18 cellular contexts compared by ENCODE assay signal in the genomic region with DNA sequence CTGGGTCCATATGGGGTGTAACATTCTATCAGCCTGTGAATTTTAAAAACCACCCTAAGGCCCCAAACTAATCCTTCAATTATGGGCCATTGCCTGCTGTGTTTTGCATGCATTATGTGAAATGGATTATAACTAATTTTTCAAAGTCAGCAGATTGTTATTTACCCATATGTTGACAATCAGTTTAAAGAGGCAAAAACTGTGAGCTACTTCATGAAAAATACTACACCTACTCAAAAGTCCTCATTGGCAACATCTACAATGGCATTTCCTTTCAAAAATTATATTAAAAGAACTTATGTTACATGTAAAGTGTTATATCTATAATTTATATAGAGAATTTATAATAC. TPM values are rescaled to one million over a fixed set of nuclear protein-coding genes. Genes with fewer than 3 reads are reported as not detected.
DNase-seq lines count a peak whose midpoint lies in the region; ATAC-seq and TF ChIP-seq lines count a peak whose summit lies in the region.
"Had no signal": no experiment of that assay in that cellular context is flagged by ENCODE, and none has a peak within 500 bp of the region (broad histone marks: within the 10 kb centered on the region; RNA-seq: fewer than 3 reads in every experiment).

No MANE protein-coding gene starts in this region.

- H3K79me2 ChIP-seq in DOHH2 (ENCODE audit: control insufficient read depth, low read length), result no peaks in the 10 kb centered on the region

- H3K27me3 Mint-ChIP-seq in activated CD4-positive, alpha-beta T cell treated with anti-CD3 and anti-CD28 coated beads, Interleukin-2, amount 10 ng/mL, durations not matched to agents 24 days and 14 days, result no peaks in the 10 kb centered on the region
- H3K27me3 Mint-ChIP-seq in activated CD8-positive, alpha-beta T cell treated with anti-CD3 and anti-CD28 coated beads, Interleukin-2, amount 10 ng/mL, durations not matched to agents 7 days and 5 days (ENCODE audit: low read depth), result no peaks in the 10 kb centered on the region
- no peaks in the 10 kb centered on the region for H3K27me3 Mint-ChIP-seq in naive thymus-derived CD8-positive, alpha-beta T cell

- H3K4me2 ChIP-seq in DOHH2 (ENCODE audit: low read length), result peak overlapping the region; percentile 62

- peaks cover 20% of the 10 kb centered on the region for H3K36me3 Mint-ChIP-seq in activated CD4-positive, alpha-beta T cell treated with anti-CD3 and anti-CD28 coated beads, Interleukin-2, amount 10 ng/mL, durations not matched to agents 24 days and 14 days (ENCODE audit: low read depth)
- peaks cover 27% of the 10 kb centered on the region for H3K36me3 Mint-ChIP-seq in activated CD8-positive, alpha-beta T cell treated with anti-CD3 and anti-CD28 coated beads, Interleukin-2, amount 10 ng/mL, durations not matched to agents 7 days and 5 days (ENCODE audit: low read depth)
- H3K36me3 Mint-ChIP-seq in naive thymus-derived CD8-positive, alpha-beta T cell, result peaks cover 0 to 3% (median 0%) of the 10 kb centered on the region in 3 donors
- H3K36me3 Mint-ChIP-seq: type B pancreatic cell had no signal

- no peaks in the 10 kb centered on the region for H3K9me3 ChIP-seq in DOHH2 (ENCODE audit: control insufficient read depth, insufficient read depth, low read length)
- H3K9me3 ChIP-seq: Caco-2 had no signal

- no peaks in the 10 kb centered on the region for H4K20me1 ChIP-seq in DOHH2 (ENCODE audit: control insufficient read depth, insufficient read depth, low read depth, low read length)

- POLR2A ChIA-PET in activated CD8-positive, alpha-beta T cell treated with anti-CD3 and anti-CD28 coated beads, Interleukin-2, amount 10 ng/mL, durations not matched to agents 7 days and 5 days (lab: Charles Lee), result interaction anchor here (1.0 to 1.4 kb wide), 3 partner anchors 28 to 49 kb away, joined by 3 to 6 read pairs (median 4); a partner anchor contains a TSS
- POLR2A ChIA-PET in naive thymus-derived CD8-positive, alpha-beta T cell (lab: Charles Lee), result interaction anchor here (1.7 to 2.7 kb wide), 3 partner anchors 14 to 49 kb away, joined by 3 to 12 read pairs (median 6); a partner anchor contains a TSS

- H3K36me3 ChIP-seq in DOHH2 (ENCODE audit: control insufficient read depth, low read length), result no peaks in the 10 kb centered on the region

- H3K4me1 Mint-ChIP-seq in activated CD4-positive, alpha-beta T cell treated with anti-CD3 and anti-CD28 coated beads, Interleukin-2, amount 10 ng/mL, durations not matched to agents 24 days and 14 days, result peaks cover 58% of the 10 kb centered on the region
- peaks cover 62% of the 10 kb centered on the region for H3K4me1 Mint-ChIP-seq in activated CD8-positive, alpha-beta T cell treated with anti-CD3 and anti-CD28 coated beads, Interleukin-2, amount 10 ng/mL, durations not matched to agents 7 days and 5 days (ENCODE audit: low read depth)
- peaks cover 46 to 80% (median 73%) of the 10 kb centered on the region in 4 donors for H3K4me1 Mint-ChIP-seq in naive thymus-derived CD8-positive, alpha-beta T cell

- CTCF ChIA-PET in activated CD8-positive, alpha-beta T cell treated with anti-CD3 and anti-CD28 coated beads, Interleukin-2, amount 10 ng/mL, durations not matched to agents 7 days and 5 days (lab: Charles Lee), result interaction anchor here (1.1 to 1.2 kb wide), 2 partner anchors 28 to 32 kb away, joined by 4 read pairs; no protein-coding TSS in a partner anchor

- in situ Hi-C loops in GM13977 (cut with MboI; ENCODE audit: low pct_unique_long_range_greater_than_20kb, low sequenced_read_pairs, unreplicated experiment), result no loop called here

- H3K4me1 ChIP-seq in DOHH2 (ENCODE audit: control insufficient read depth, low read length), result peaks cover 29% of the 10 kb centered on the region
- H3K4me1 ChIP-seq: Caco-2 had no signal

- no peaks in the 10 kb centered on the region for H3K27me3 ChIP-seq in DOHH2 (ENCODE audit: control insufficient read depth, low read length)

- peak overlapping the region; percentile 43 for H3K4me3 ChIP-seq in DOHH2 (ENCODE audit: low read length)

- H3F3A ChIP-seq in DOHH2 (ENCODE audit: control insufficient read depth, insufficient read depth), result no peaks in the 10 kb centered on the region

- H3K27ac Mint-ChIP-seq in activated CD4-positive, alpha-beta T cell treated with anti-CD3 and anti-CD28 coated beads, Interleukin-2, amount 10 ng/mL, durations not matched to agents 24 days and 14 days, result peak overlapping the region; percentile 83
- peak overlapping the region; percentile 97 for H3K27ac Mint-ChIP-seq in activated CD8-positive, alpha-beta T cell treated with anti-CD3 and anti-CD28 coated beads, Interleukin-2, amount 10 ng/mL, durations not matched to agents 7 days and 5 days
- peak overlapping the region; percentile 86 to 99 (median 97) for H3K27ac Mint-ChIP-seq in naive thymus-derived CD8-positive, alpha-beta T cell

- DNase-seq in activated CD4-positive, alpha-beta T cell treated with anti-CD3 and anti-CD28 coated beads, Interleukin-2, amount 10 ng/mL, durations not matched to agents 24 days and 14 days, result no peak
- DNase-seq in activated CD4-positive, alpha-beta T cell treated with anti-CD3 and anti-CD28 coated beads, Interleukin-2, amount 50 U/mL, for 48 hours, result no peak
- no peak for DNase-seq in activated CD8-positive, alpha-beta T cell treated with anti-CD3 and anti-CD28 coated beads, Interleukin-2, amount 10 ng/mL, durations not matched to agents 7 days and 5 days
- DNase-seq in naive thymus-derived CD8-positive, alpha-beta T cell, result no peak
- no peak for DNase-seq in NCI-H2107 (lab: John Stamatoyannopoulos, UW)
- no peak for DNase-seq in GM13977 (ENCODE audit: low spot score)
- DNase-seq: activated CD4-positive, alpha-beta T cell treated with anti-CD3 and anti-CD28 coated beads for 1 hour; activated effector memory CD4-positive, alpha-beta T cell treated with Interleukin-2 at 50 U/mL for 16 hours; Caco-2; cortex of kidney; H7; left ventricle myocardium superior; NCI-H1930; SIG-M5 had no signal

- ATAC-seq in activated CD8-positive, alpha-beta T cell treated with anti-CD3 and anti-CD28 coated beads, Interleukin-2, amount 10 ng/mL, durations not matched to agents 7 days and 5 days, result no peak
- ATAC-seq in naive thymus-derived CD8-positive, alpha-beta T cell, result no peak
- ATAC-seq in GM18907 (IDR thresholded peaks at IDR 0.05; ENCODE audit: unreplicated experiment), result no peak
- ATAC-seq: left ventricle myocardium superior had no signal

- intact Hi-C loops in activated CD4-positive, alpha-beta T cell treated with anti-CD3 and anti-CD28 coated beads, Interleukin-2, amount 10 ng/mL, durations not matched to agents 24 days and 14 days (cut with micrococcal nuclease), result loop anchor here (2.0 kb wide), 2 partner anchors 20 to 50 kb away; a partner anchor contains a TSS

- H3K4me3 Mint-ChIP-seq in activated CD4-positive, alpha-beta T cell treated with anti-CD3 and anti-CD28 coated beads, Interleukin-2, amount 10 ng/mL, durations not matched to agents 24 days and 14 days, result peak overlapping the region; percentile 69
- peak overlapping the region; percentile 21 for H3K4me3 Mint-ChIP-seq in activated CD8-positive, alpha-beta T cell treated with anti-CD3 and anti-CD28 coated beads, Interleukin-2, amount 10 ng/mL, durations not matched to agents 7 days and 5 days
- H3K4me3 Mint-ChIP-seq in naive thymus-derived CD8-positive, alpha-beta T cell, result peak overlapping the region in 9 of 10 donors; percentile 68 to 87 (median 79)

- H3K9me3 Mint-ChIP-seq in activated CD4-positive, alpha-beta T cell treated with anti-CD3 and anti-CD28 coated beads, Interleukin-2, amount 10 ng/mL, durations not matched to agents 24 days and 14 days, result peaks cover 28% of the 10 kb centered on the region
- peaks cover 10% of the 10 kb centered on the region for H3K9me3 Mint-ChIP-seq in activated CD8-positive, alpha-beta T cell treated with anti-CD3 and anti-CD28 coated beads, Interleukin-2, amount 10 ng/mL, durations not matched to agents 7 days and 5 days (ENCODE audit: insufficient read depth)
- peaks cover 0 to 23% (median 0%) of the 10 kb centered on the region in 9 donors for H3K9me3 Mint-ChIP-seq in naive thymus-derived CD8-positive, alpha-beta T cell

- H3K27ac ChIP-seq in DOHH2 (ENCODE audit: low read depth, low read length), result no peak overlapping the region
- H3K27ac ChIP-seq: epithelial cell of prostate had no signal

- no peaks in the 10 kb centered on the region for H3K9me2 ChIP-seq in DOHH2 (replicated peaks; ENCODE audit: control insufficient read depth, low read length)

- TF ChIP-seq CTCF in DOHH2 (IDR thresholded peaks at IDR 0.05; ENCODE audit: low read depth, low read length, poor library complexity, severe bottlenecking) (no peak), GM13977 (IDR thresholded peaks at IDR 0.05; ENCODE audit: extremely low read depth, insufficient read depth, missing control alignments) (no peak)

RNA-seq across cellular contexts. Expression of a gene that starts 49.0 kb away (rescaled TPM):
- total RNA-seq in activated CD4-positive, alpha-beta T cell treated with anti-CD3 and anti-CD28 coated beads, Interleukin-2, amount 10 ng/mL, durations not matched to agents 24 days and 14 days, result 238 and 244 TPM in 2 replicates
- 100 to 1,000 TPM; 149 to 151 TPM for total RNA-seq in activated CD8-positive, alpha-beta T cell treated with anti-CD3 and anti-CD28 coated beads, Interleukin-2, amount 10 ng/mL, durations not matched to agents 7 days and 5 days
- 100 to 1,000 TPM; 178 to 195 TPM for total RNA-seq in naive thymus-derived CD8-positive, alpha-beta T cell
- polyA plus RNA-seq in naive thymus-derived CD8-positive, alpha-beta T cell, result 100 to 1,000 TPM; 151 to 180 (median 173) TPM

Comparison
In these comparisons a context has a peak if more than half of its experiments do, and no peak if none do; other contexts are left out.
1. H3K4me3 Mint-ChIP-seq: peak in every context shown above with its lines; median percentile 79 in naive thymus-derived CD8-positive, alpha-beta T cell; 69 in activated CD4-positive, alpha-beta T cell treated with anti-CD3 and anti-CD28 coated beads, Interleukin-2, amount 10 ng/mL, durations not matched to agents 24 days and 14 days; 21 in activated CD8-positive, alpha-beta T cell treated with anti-CD3 and anti-CD28 coated beads, Interleukin-2, amount 10 ng/mL, durations not matched to agents 7 days and 5 days.